ENCODE assay signal across 9 cellular contexts in the genomic region with DNA sequence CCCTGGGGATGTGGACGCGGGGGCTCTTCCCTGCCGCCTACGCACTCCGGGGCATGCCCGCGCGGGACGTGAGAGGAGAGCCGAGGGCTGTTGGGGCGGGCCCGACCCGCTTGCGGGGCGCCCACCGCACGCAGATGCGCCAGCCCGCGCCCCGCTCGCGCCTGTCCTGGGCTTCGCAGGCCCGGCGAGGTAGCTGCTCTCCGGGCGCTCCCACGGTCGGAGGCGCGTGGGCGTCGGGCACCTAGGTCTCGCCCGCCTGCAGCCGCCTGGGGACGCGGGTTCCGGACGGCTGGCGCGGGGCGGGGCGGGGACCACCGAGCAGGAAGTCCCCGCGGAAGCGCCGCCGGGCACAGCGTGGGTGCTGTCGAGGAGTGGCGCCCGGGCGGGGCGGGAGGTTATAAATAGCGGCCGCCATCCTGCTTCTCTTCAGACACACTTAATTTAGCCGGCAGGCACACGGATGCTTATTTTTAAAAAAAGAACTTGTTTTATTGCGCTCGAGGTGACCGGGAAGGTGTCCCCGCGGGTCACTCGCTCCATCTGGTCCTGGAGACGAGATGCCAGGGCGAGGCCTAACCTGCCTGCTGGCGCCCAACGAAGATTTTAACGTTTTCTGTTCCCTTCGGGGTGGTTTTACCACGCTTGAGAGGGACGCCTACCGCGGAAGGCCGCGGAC. TPM values are rescaled to one million over a fixed set of nuclear protein-coding genes. Genes with fewer than 3 reads are reported as not detected.
DNase-seq lines count a peak whose midpoint lies in the region; ATAC-seq and TF ChIP-seq lines count a peak whose summit lies in the region.
"Had no signal": no experiment of that assay in that cellular context is flagged by ENCODE, and none has a peak within 500 bp of the region (broad histone marks: within the 10 kb centered on the region; RNA-seq: fewer than 3 reads in every experiment).

No MANE protein-coding gene starts in this region.

- 0 out of 2 replicates have a peak, but pooled peaks cover 3% of the 10 kb centered on the region for H3F3A ChIP-seq in GM23338 (replicated peaks; ENCODE audit: low read depth)

- H3K27ac ChIP-seq in GM23338 (ENCODE audit: low read depth), result no peak overlapping the region

- peak overlapping the region; percentile 67 for H3K4me3 ChIP-seq in GM06990 (replicated peaks; ENCODE audit: low read depth, low read length)
- peak overlapping the region; percentile 64 for H3K4me3 ChIP-seq in GM23338

- H3K4me2 ChIP-seq in GM23338, result peak overlapping the region; percentile 84

- no peak overlapping the region for H3K27ac Mint-ChIP-seq in GM23338
- peak overlapping the region; percentile 34 for H3K27ac Mint-ChIP-seq in activated naive CD8-positive, alpha-beta T cell treated with anti-CD3 and anti-CD28 coated beads for 36 hours

- no peaks in the 10 kb centered on the region for H3K9me2 ChIP-seq in GM23338 (ENCODE audit: insufficient read depth)

- H4K20me1 ChIP-seq in GM23338 (replicated peaks; ENCODE audit: insufficient read depth), result 0 out of 2 replicates have a peak, but pooled peaks cover 4% of the 10 kb centered on the region

- H3K79me2 ChIP-seq in GM23338 (replicated peaks; ENCODE audit: insufficient read depth), result no peaks in the 10 kb centered on the region

- H3K36me3 ChIP-seq in GM06990 (ENCODE audit: control insufficient read depth, insufficient read depth, low read length) (no peaks in the 10 kb centered on the region), GM23338 (ENCODE audit: insufficient read depth) (no peaks in the 10 kb centered on the region)

- H3K27me3 ChIP-seq in GM06990 (replicated peaks; ENCODE audit: control insufficient read depth, insufficient read depth, low read length) (no peaks in the 10 kb centered on the region; the same call in 1 of the 2 replicates), GM23338 (ENCODE audit: insufficient read depth) (peaks cover 63% of the 10 kb centered on the region)

- peak; percentile 15 for ATAC-seq in GM23338

- peaks cover 44% of the 10 kb centered on the region for H3K27me3 Mint-ChIP-seq in GM23338 (ENCODE audit: insufficient read depth, low read depth, poor library complexity)
- peaks cover 22% of the 10 kb centered on the region for H3K27me3 Mint-ChIP-seq in activated naive CD8-positive, alpha-beta T cell treated with anti-CD3 and anti-CD28 coated beads for 36 hours

- peak; percentile 67 for DNase-seq in GM06990 (ENCODE audit: extremely low read depth, insufficient read length)
- DNase-seq in GM23338 (ENCODE audit: low spot score), result peak; percentile 50
- peak; percentile 46 for DNase-seq in NCI-H748 treated with DMSO at 0.1 percent for 48 hours (lab: John Stamatoyannopoulos, UW)
- DNase-seq in activated naive CD8-positive, alpha-beta T cell treated with anti-CD3 and anti-CD28 coated beads for 36 hours, result peak; percentile 80
- peak; percentile 64 for DNase-seq in left kidney (ENCODE audit: low read depth, low spot score)
- DNase-seq in stimulated activated CD8-positive, alpha-beta memory T cell treated with anti-CD3 and anti-CD28 coated beads, Interleukin-4, amount 100 ng/mL, for 48 hours, result peak; percentile 73
- no peak for DNase-seq in NK-92 (lab: John Stamatoyannopoulos, UW; ENCODE audit: unreplicated experiment)
- no peak for DNase-seq in DMS79 treated with DMSO at 0.1 percent for 48 hours (lab: John Stamatoyannopoulos, UW)

- H3K4me3 Mint-ChIP-seq in GM23338, result peak overlapping the region; percentile 84
- peak overlapping the region; percentile 76 for H3K4me3 Mint-ChIP-seq in activated naive CD8-positive, alpha-beta T cell treated with anti-CD3 and anti-CD28 coated beads for 36 hours

- peak overlapping the region; percentile 98 for H2AFZ ChIP-seq in GM23338

- peaks cover 4% of the 10 kb centered on the region for H3K4me1 Mint-ChIP-seq in GM23338
- H3K4me1 Mint-ChIP-seq in activated naive CD8-positive, alpha-beta T cell treated with anti-CD3 and anti-CD28 coated beads for 36 hours, result peaks cover 25% of the 10 kb centered on the region

- peaks cover 12% of the 10 kb centered on the region for H3K4me1 ChIP-seq in GM23338 (ENCODE audit: insufficient read depth)

- no peaks in the 10 kb centered on the region; the same call in 2 of the 3 replicates for H3K9me3 Mint-ChIP-seq in GM23338
- H3K9me3 Mint-ChIP-seq in activated naive CD8-positive, alpha-beta T cell treated with anti-CD3 and anti-CD28 coated beads for 36 hours, result no peaks in the 10 kb centered on the region

- no peaks in the 10 kb centered on the region; the same call in 2 of the 3 replicates for H3K36me3 Mint-ChIP-seq in GM23338 (ENCODE audit: low read depth)
- H3K36me3 Mint-ChIP-seq in activated naive CD8-positive, alpha-beta T cell treated with anti-CD3 and anti-CD28 coated beads for 36 hours, result no peaks in the 10 kb centered on the region

- TF ChIP-seq CTCF in GM06990 (IDR thresholded peaks at IDR 0.05; ENCODE audit: insufficient read depth, low read length, poor library complexity, severe bottlenecking), result no peak
- no peak for TF ChIP-seq CTCF in GM23338 (conservative IDR thresholded peaks at IDR 0.05; ENCODE audit: low read depth in 2 of 2)

TF ChIP-seq in GM23338, 12 proteins besides CTCF, POLR2A, EP300 and RAD21:
- TF ChIP-seq REST (IDR thresholded peaks at IDR 0.05; ENCODE audit: unreplicated experiment), result no peak
- no peak for TF ChIP-seq ZNF114 (CRISPR knock-in tag; IDR thresholded peaks at IDR 0.05)
- TF ChIP-seq NANOG (IDR thresholded peaks at IDR 0.05; ENCODE audit: borderline replicate concordance), result no peak
- TF ChIP-seq EZH2 (IDR thresholded peaks at IDR 0.05; ENCODE audit: low read depth, unreplicated experiment), result peak; percentile 55
- no peak for TF ChIP-seq POLR2AphosphoS5 (IDR thresholded peaks at IDR 0.05; ENCODE audit: low read depth)
TF ChIP-seq in GM23338: peak in this region for 1.

RNA-seq across cellular contexts. Expression of gene GJA3, which starts 0.6 kb away (rescaled TPM):
- total RNA-seq in GM23338 (2014; rRNA removed; shearing (Covaris generic)), result 0.17 and 1.2 TPM in 2 replicates
- 0.19 and 0.23 TPM in 2 replicates for polyA plus RNA-seq in GM23338 (2016; fragmentation: Nextera tagmentation; extraction: Ambion mirVana)
- total RNA-seq in activated naive CD8-positive, alpha-beta T cell treated with anti-CD3 and anti-CD28 coated beads for 36 hours, result 1 to 10 TPM; 1.0 TPM
- total RNA-seq: subcutaneous adipose tissue had no signal

RNA-seq across cellular contexts. Expression of gene GJB2, which starts 31.3 kb away (rescaled TPM):
- not detected in 2 replicates for total RNA-seq in GM23338 (2014; rRNA removed; shearing (Covaris generic))
- not detected in 2 replicates for polyA plus RNA-seq in GM23338 (2016; fragmentation: Nextera tagmentation; extraction: Ambion mirVana)
- 1 to 10 TPM; 1.8 to 2.1 TPM for total RNA-seq in activated naive CD8-positive, alpha-beta T cell treated with anti-CD3 and anti-CD28 coated beads for 36 hours
- total RNA-seq: subcutaneous adipose tissue had no signal

Comparison
In these comparisons a context has a peak if more than half of its experiments do, and no peak if none do; other contexts are left out.
1. DNase-seq: peak in GM06990 (single experiment), GM23338 (single experiment), NCI-H748 treated with DMSO at 0.1 percent for 48 hours (single experiment), activated naive CD8-positive, alpha-beta T cell treated with anti-CD3 and anti-CD28 coated beads for 36 hours (single experiment), left kidney (single experiment) and stimulated activated CD8-positive, alpha-beta memory T cell treated with anti-CD3 and anti-CD28 coated beads, Interleukin-4, amount 100 ng/mL, for 48 hours (single experiment); none in NK-92 (single experiment) and DMS79 treated with DMSO at 0.1 percent for 48 hours (single experiment).